In genomic region chr2:145800201-145801091, GRCh38 we compare ENCODE assay signal across 13 cellular contexts.
DNase-seq lines count a peak whose midpoint lies in the region; ATAC-seq and TF ChIP-seq lines count a peak whose summit lies in the region.
"Had no signal": no experiment of that assay in that cellular context is flagged by ENCODE, and none has a peak within 500 bp of the region (broad histone marks: within the 10 kb centered on the region; RNA-seq: fewer than 3 reads in every experiment).

No MANE protein-coding gene starts in this region.

- 74% methylated on average over 5 of the region's 5 CpGs for WGBS in SK-N-SH (ENCODE audit: low lambda C conversion rate)

- POLR2A ChIA-PET in SK-N-SH (lab: Yijun Ruan, JAX) (no interaction called here), PC-3 (lab: Charles Lee; ENCODE audit: unreplicated experiment) (no interaction called here)

- ATAC-seq in SK-N-SH treated with all-trans-retinoic acid at 6 μM for 48 hours = no peak
- ATAC-seq in PC-3 = peak; percentile 41
- ATAC-seq in GM21529 (IDR thresholded peaks at IDR 0.05; ENCODE audit: unreplicated experiment) = no peak
- ATAC-seq: Right ventricle myocardium inferior had no signal

- H3K9ac ChIP-seq in SK-N-SH (no peak overlapping the region), PC-3 (ENCODE audit: low read length) (no peak overlapping the region)

- H3K36me3 Mint-ChIP-seq in CD14-positive monocyte = no peaks in the 10 kb centered on the region
- H3K36me3 Mint-ChIP-seq: IgD-negative memory B cell had no signal

- H3K27ac ChIP-seq in SK-N-SH (ENCODE audit: low read depth in 2 of 2, low read length in 1 of 2) = no peak overlapping the region
- peak overlapping the region; percentile 16; the same call in 1 of the 2 replicates for H3K27ac ChIP-seq in PC-3 (ENCODE audit: low read length)
- H3K27ac ChIP-seq: vagina had no signal

- no peak for TF ChIP-seq EP300 in SK-N-SH (IDR thresholded peaks at IDR 0.05; ENCODE audit: borderline replicate concordance in 1 of 2, low read depth in 1 of 2, low read length in 1 of 2)

- TF ChIP-seq CTCF in SK-N-SH (IDR thresholded peaks at IDR 0.05) (no peak), PC-3 (conservative IDR thresholded peaks at IDR 0.05; ENCODE audit: low read depth, low read length) (no peak), CD14-positive monocyte (IDR thresholded peaks at IDR 0.05) (no peak)

- no peak for DNase-seq in SK-N-SH
- peak; percentile 80 for DNase-seq in PC-3
- peak; percentile 76 for DNase-seq in glomerular visceral epithelial cell (ENCODE audit: extremely low spot score)
- no peak for DNase-seq in middle frontal gyrus (ENCODE audit: extremely low spot score, low spot score)
- no peak for DNase-seq in cerebellum (ENCODE audit: low spot score)
- DNase-seq in CD14-positive monocyte (ENCODE audit: low spot score) = no peak
- DNase-seq: NCI-H2171; stimulated activated CD4-positive, alpha-beta T cell treated with anti-CD3 and anti-CD28 coated beads, Interleukin-1b, Interleukin-23, amount 100 ng/mL, for 48 hours had no signal

- H3K27ac Mint-ChIP-seq in CD14-positive monocyte = no peak overlapping the region
- H3K27ac Mint-ChIP-seq: IgD-negative memory B cell had no signal

- H3K9me3 ChIP-seq in SK-N-SH (no peaks in the 10 kb centered on the region), PC-3 (ENCODE audit: low read length) (no peaks in the 10 kb centered on the region)
- H3K9me3 ChIP-seq: vagina had no signal

- H3K9me3 Mint-ChIP-seq in CD14-positive monocyte = peaks cover 0 to 4% (median 1%) of the 10 kb centered on the region in 7 donors
- H3K9me3 Mint-ChIP-seq: IgD-negative memory B cell had no signal

- H3K79me2 ChIP-seq in SK-N-SH (ENCODE audit: insufficient read depth) = no peaks in the 10 kb centered on the region
- H3K79me2 ChIP-seq in PC-3 (ENCODE audit: low read length) = no peaks in the 10 kb centered on the region

- no peaks in the 10 kb centered on the region for H3K4me1 Mint-ChIP-seq in CD14-positive monocyte
- H3K4me1 Mint-ChIP-seq: IgD-negative memory B cell had no signal

- H3K27me3 ChIP-seq in SK-N-SH (ENCODE audit: insufficient read depth) (no peaks in the 10 kb centered on the region), PC-3 (ENCODE audit: low read length) (no peaks in the 10 kb centered on the region)
- H3K27me3 ChIP-seq: vagina had no signal

- H4K20me1 ChIP-seq in SK-N-SH (ENCODE audit: insufficient read depth) (no peaks in the 10 kb centered on the region), PC-3 (ENCODE audit: low read length) (no peaks in the 10 kb centered on the region)

- TF ChIP-seq RAD21 in SK-N-SH (IDR thresholded peaks at IDR 0.05; ENCODE audit: low read length) = no peak

- H3K4me3 ChIP-seq in SK-N-SH (ENCODE audit: low read depth in 2 of 2, low read length in 1 of 2) (no peak overlapping the region), PC-3 (ENCODE audit: low read length) (no peak overlapping the region)
- H3K4me3 ChIP-seq: vagina had no signal

- no peak overlapping the region for H3K4me3 Mint-ChIP-seq in CD14-positive monocyte
- H3K4me3 Mint-ChIP-seq: IgD-negative memory B cell had no signal

- peaks cover 0 to 4% of the 10 kb centered on the region in 2 experiments; a peak in 1 of 4 replicates for H3K4me1 ChIP-seq in SK-N-SH (ENCODE audit: control insufficient read depth in 1 of 2, insufficient read depth in 2 of 2, low read depth in 1 of 2, low read length in 1 of 2)
- peaks cover 33% of the 10 kb centered on the region for H3K4me1 ChIP-seq in PC-3 (ENCODE audit: insufficient read depth, low read length)
- H3K4me1 ChIP-seq: vagina had no signal

- no TSS peak for BruUV-seq in PC-3 (replicated peaks; lab: Mats Ljungman, UMichigan)

- H3K4me2 ChIP-seq in SK-N-SH (no peak overlapping the region), PC-3 (ENCODE audit: low read length) (no peak overlapping the region; the same call in 1 of the 2 replicates)

- H3F3A ChIP-seq in SK-N-SH (replicated peaks; ENCODE audit: insufficient read depth) = peaks cover 9% of the 10 kb centered on the region
- H3F3A ChIP-seq in PC-3 (ENCODE audit: low read length, unreplicated experiment) = no peaks in the 10 kb centered on the region

- H3K9me2 ChIP-seq in SK-N-SH (no peaks in the 10 kb centered on the region), PC-3 (replicated peaks; ENCODE audit: low read length) (no peaks in the 10 kb centered on the region)

- no peak overlapping the region for H2AFZ ChIP-seq in SK-N-SH (ENCODE audit: low read depth)
- H2AFZ ChIP-seq in PC-3 (ENCODE audit: low read length) = no peak overlapping the region

- H3K27me3 Mint-ChIP-seq in CD14-positive monocyte (ENCODE audit: low read depth in 3 of 3) = peaks cover 0 to 1% (median 0%) of the 10 kb centered on the region in 3 donors
- H3K27me3 Mint-ChIP-seq: IgD-negative memory B cell had no signal

- intact Hi-C loops in PC-3 (cut with micrococcal nuclease) = no loop called here
- intact Hi-C loops in CD14-positive monocyte (cut with micrococcal nuclease) = no loop called here

- no peaks in the 10 kb centered on the region for H3K36me3 ChIP-seq in SK-N-SH (replicated peaks in 1 of 2; ENCODE audit: control insufficient read depth in 1 of 2, insufficient read depth in 2 of 2, low read length in 1 of 2)
- H3K36me3 ChIP-seq in PC-3 (ENCODE audit: low read depth, low read length) = no peaks in the 10 kb centered on the region
- H3K36me3 ChIP-seq: vagina had no signal

- CTCF ChIA-PET in SK-N-SH (lab: Yijun Ruan, JAX) (no interaction called here), PC-3 (lab: Charles Lee) (no interaction called here)

TF ChIP-seq in SK-N-SH, 30 proteins besides CTCF, POLR2A, EP300 and RAD21:
- TF ChIP-seq ZBTB33 (IDR thresholded peaks at IDR 0.05; ENCODE audit: borderline replicate concordance, low read depth) = no peak
- peak; percentile 26; the same call in 1 of the 2 replicates for TF ChIP-seq NFIC (IDR thresholded peaks at IDR 0.05; ENCODE audit: borderline replicate concordance)
- no peak for TF ChIP-seq SIN3A (IDR thresholded peaks at IDR 0.05; ENCODE audit: borderline replicate concordance, low read depth, low read length)

TF ChIP-seq in SK-N-SH treated with all-trans-retinoic acid at 6 μM for 48 hours, 23 proteins besides CTCF, POLR2A, EP300 and RAD21 (continues in another document):
- no peak for TF ChIP-seq SNAI2 (CRISPR knock-in tag; IDR thresholded peaks at IDR 0.05)
- TF ChIP-seq RARB (CRISPR knock-in tag; IDR thresholded peaks at IDR 0.05) = no peak
- TF ChIP-seq ISL1 (CRISPR knock-in tag; IDR thresholded peaks at IDR 0.05) = no peak
- TF ChIP-seq TSHZ2 (CRISPR knock-in tag; IDR thresholded peaks at IDR 0.05) = no peak
- no peak for TF ChIP-seq TCF4 (CRISPR knock-in tag; IDR thresholded peaks at IDR 0.05; ENCODE audit: borderline replicate concordance)
- TF ChIP-seq BACH2 (CRISPR knock-in tag; IDR thresholded peaks at IDR 0.05; ENCODE audit: borderline replicate concordance) = no peak
- TF ChIP-seq ZFP3 (CRISPR knock-in tag; IDR thresholded peaks at IDR 0.05) = no peak
- TF ChIP-seq CSDC2 (CRISPR knock-in tag; IDR thresholded peaks at IDR 0.05) = no peak
- TF ChIP-seq CREB5 (CRISPR knock-in tag; IDR thresholded peaks at IDR 0.05; ENCODE audit: low read depth) = no peak
- TF ChIP-seq ARNTL (CRISPR knock-in tag; IDR thresholded peaks at IDR 0.05; ENCODE audit: borderline replicate concordance, low read depth) = no peak
- TF ChIP-seq ZC3H10 (CRISPR knock-in tag; IDR thresholded peaks at IDR 0.05) = no peak
- TF ChIP-seq GLIS3 (CRISPR knock-in tag; IDR thresholded peaks at IDR 0.05) = no peak

Comparison
In these comparisons a context has a peak if more than half of its experiments do, and no peak if none do; other contexts are left out.
1. DNase-seq: peak in PC-3 (single experiment) and glomerular visceral epithelial cell (single experiment); none in SK-N-SH (single experiment), middle frontal gyrus (single experiment), cerebellum (single experiment) and CD14-positive monocyte (single experiment).